ENCODE assay signal across 19 cellular contexts in genomic region chr19:52142001-52142595, GRCh38. TPM values are rescaled to one million over a fixed set of nuclear protein-coding genes. Genes with fewer than 3 reads are reported as not detected.
DNase-seq lines count a peak whose midpoint lies in the region; ATAC-seq and TF ChIP-seq lines count a peak whose summit lies in the region.
"Had no signal": no experiment of that assay in that cellular context is flagged by ENCODE, and none has a peak within 500 bp of the region (broad histone marks: within the 10 kb centered on the region; RNA-seq: fewer than 3 reads in every experiment).

No MANE protein-coding gene starts in this region.

- no peak overlapping the region for H2AFZ ChIP-seq in trophoblast cell (ENCODE audit: insufficient read depth, low read length, poor library complexity)

- H3K23ac ChIP-seq in trophoblast cell (ENCODE audit: low read length) = no peak overlapping the region

- H3K4me1 ChIP-seq in esophagus (ENCODE audit: control insufficient read depth in 2 of 2, insufficient read depth in 2 of 2, low read length in 1 of 2) (no peaks in the 10 kb centered on the region), trophoblast cell (ENCODE audit: control insufficient read depth in 1 of 2, insufficient read depth in 2 of 2, low read length in 2 of 2) (no peaks in the 10 kb centered on the region), endodermal cell (ENCODE audit: control insufficient read depth, insufficient read depth, low read length) (no peaks in the 10 kb centered on the region)

- H3K9ac ChIP-seq in trophoblast cell (ENCODE audit: low read length) (no peak overlapping the region), endodermal cell (ENCODE audit: extremely low read depth, low read length, poor library complexity, severe bottlenecking) (no peak overlapping the region)
- H3K9ac ChIP-seq: BLaER1 treated with 17β-estradiol and CSF1 and Interleukin-3, amounts not matched to agents 10 nM and 100 nM had no signal

- no peaks in the 10 kb centered on the region for H3K27me3 Mint-ChIP-seq in endodermal cell (ENCODE audit: insufficient read depth)

- no peak for TF ChIP-seq CTCF in endodermal cell (conservative IDR thresholded peaks at IDR 0.05)

- DNase-seq in DMS53 (lab: John Stamatoyannopoulos, UW) (peak; percentile 15), DMS53 treated with DMSO at 0.1 percent for 48 hours (lab: John Stamatoyannopoulos, UW; ENCODE audit: unreplicated experiment) (no peak), RPMI7951 (ENCODE audit: low read depth) (peak; percentile 13), trophoblast cell (peak; percentile 88 to 96), endodermal cell (no peak), COLO668 (lab: John Stamatoyannopoulos, UW; ENCODE audit: unreplicated experiment) (no peak)
- DNase-seq: DMS153, HFFc6, IMR-90, NCI-H1417 treated with DMSO at 0.1 percent for 48 hours, NCI-H2029, NCI-H510A treated with DMSO at 0.1 percent for 48 hours, RPMI8226 had no signal

- H3K18ac ChIP-seq in trophoblast cell (ENCODE audit: low read length) = no peak overlapping the region

- peaks cover 9% of the 10 kb centered on the region for H3K79me1 ChIP-seq in trophoblast cell (ENCODE audit: low read length)

- WGBS in esophagus, 2 donors = 54 to 72% methylated on average over 3 of the region's 3 CpGs
- WGBS in trophoblast cell (ENCODE audit: extremely low coverage, insufficient coverage, insufficient read length) = no CpG with 5 or more reads among the region's 3 CpGs
- 86 to 95% methylated on average over 2 to 3 of the region's 3 CpGs for WGBS in endodermal cell (ENCODE audit: insufficient coverage in 1 of 2, insufficient read length in 1 of 2), 2 experiments

- no peak overlapping the region for H2BK120ac ChIP-seq in trophoblast cell (ENCODE audit: insufficient read depth, low read length, poor library complexity)

- no peak overlapping the region for H3K27ac Mint-ChIP-seq in endodermal cell
- H3K27ac Mint-ChIP-seq: HFFc6 had no signal

- H3K4me3 ChIP-seq in esophagus (ENCODE audit: low read depth in 1 of 2, low read length in 2 of 2) (no peak overlapping the region), trophoblast cell (ENCODE audit: low read depth, low read length) (no peak overlapping the region), endodermal cell (ENCODE audit: low read length) (no peak overlapping the region)
- H3K4me3 ChIP-seq: BLaER1 treated with 17β-estradiol and CSF1 and Interleukin-3, amounts not matched to agents 10 nM and 100 nM; GM12878; SJSA1 had no signal

- no peak overlapping the region for H2BK5ac ChIP-seq in trophoblast cell (ENCODE audit: low read depth, low read length, poor library complexity)

- H3K27ac ChIP-seq in esophagus (ENCODE audit: low read depth in 2 of 2, low read length in 1 of 2) = peak overlapping the region; percentile 14 to 57
- H3K27ac ChIP-seq in trophoblast cell (ENCODE audit: low read depth, low read length) = no peak overlapping the region
- no peak overlapping the region for H3K27ac ChIP-seq in endodermal cell (ENCODE audit: low read depth, low read length)
- H3K27ac ChIP-seq: 22Rv1; BLaER1 treated with 17β-estradiol and CSF1 and Interleukin-3, amounts not matched to agents 10 nM and 100 nM; SJSA1 had no signal

- H3K4me2 ChIP-seq in trophoblast cell (ENCODE audit: low read length) = no peak overlapping the region
- H3K4me2 ChIP-seq: BLaER1 treated with 17β-estradiol and CSF1 and Interleukin-3, amounts not matched to agents 10 nM and 100 nM had no signal

- ATAC-seq in GM21737 (IDR thresholded peaks at IDR 0.05; ENCODE audit: unreplicated experiment) = no peak
- ATAC-seq: GM12878 had no signal

- H3K36me3 ChIP-seq in esophagus (ENCODE audit: control insufficient read depth in 2 of 2, insufficient read depth in 2 of 2, low read length in 1 of 2) (no peaks in the 10 kb centered on the region), trophoblast cell (ENCODE audit: control insufficient read depth in 1 of 2, insufficient read depth in 2 of 2, low read length in 2 of 2) (no peaks in the 10 kb centered on the region), endodermal cell (ENCODE audit: control insufficient read depth, insufficient read depth, low read length) (peaks cover 6% of the 10 kb centered on the region)
- H3K36me3 ChIP-seq: SJSA1 had no signal

- H3K14ac ChIP-seq in trophoblast cell (ENCODE audit: low read length) = no peak overlapping the region

- no peak overlapping the region for H4K8ac ChIP-seq in trophoblast cell (ENCODE audit: low read depth, low read length)

- H3K9me3 Mint-ChIP-seq in endodermal cell = peaks cover 37% of the 10 kb centered on the region

- H3K9me3 ChIP-seq in esophagus (ENCODE audit: control insufficient read depth in 2 of 2, insufficient read depth in 1 of 2, low read depth in 1 of 2, low read length in 1 of 2) (no peaks in the 10 kb centered on the region), trophoblast cell (ENCODE audit: insufficient read depth, low read depth, low read length) (peaks cover 6% of the 10 kb centered on the region), endodermal cell (ENCODE audit: control insufficient read depth, low read length) (peaks cover 49% of the 10 kb centered on the region)

- no peaks in the 10 kb centered on the region for H3K27me3 ChIP-seq in esophagus (ENCODE audit: control insufficient read depth in 1 of 2, insufficient read depth in 2 of 2, low read length in 2 of 2)
- no peaks in the 10 kb centered on the region for H3K27me3 ChIP-seq in trophoblast cell (ENCODE audit: insufficient read depth, low read length)
- H3K27me3 ChIP-seq in endodermal cell (ENCODE audit: control insufficient read depth, insufficient read depth, low read length, poor library complexity, severe bottlenecking) = no peaks in the 10 kb centered on the region
- H3K27me3 ChIP-seq: BLaER1 treated with 17β-estradiol and CSF1 and Interleukin-3, amounts not matched to agents 10 nM and 100 nM; SJSA1 had no signal

- peaks cover 11% of the 10 kb centered on the region for H3K4me1 Mint-ChIP-seq in endodermal cell

- H3K36me3 Mint-ChIP-seq in endodermal cell (ENCODE audit: low read depth) = peaks cover 8% of the 10 kb centered on the region

- no peak overlapping the region for H4K12ac ChIP-seq in trophoblast cell (ENCODE audit: low read depth, low read length)

- no peak overlapping the region for H3K4me3 Mint-ChIP-seq in endodermal cell
- H3K4me3 Mint-ChIP-seq: HFFc6 had no signal

- peaks cover 9% of the 10 kb centered on the region for H3K79me2 ChIP-seq in trophoblast cell (ENCODE audit: control insufficient read depth, insufficient read depth, low read length, poor library complexity)

- H2AK5ac ChIP-seq in trophoblast cell (ENCODE audit: low read length) = no peak overlapping the region

- H3K4ac ChIP-seq in trophoblast cell (ENCODE audit: low read depth, low read length) = no peak overlapping the region

- no peak overlapping the region for H4K91ac ChIP-seq in trophoblast cell (ENCODE audit: low read depth, low read length)

- no peak overlapping the region for H2BK12ac ChIP-seq in trophoblast cell (ENCODE audit: low read length)

RNA-seq across cellular contexts. Expression of gene ZNF616, which starts 2.4 kb away (rescaled TPM):
- 7.8 and 8.0 TPM in 2 replicates for total RNA-seq in RPMI7951 (2014; rRNA removed; shearing (Covaris generic))
- polyA plus RNA-seq in esophagus = 1 to 10 TPM; 1.4 to 1.7 TPM
- 7.2 and 7.4 TPM in 2 replicates for polyA plus RNA-seq in trophoblast cell (2013)
- 10 to 100 TPM; 23.5 to 24.5 TPM for total RNA-seq in endodermal cell
- polyA plus RNA-seq in endodermal cell (2013, experiment 1 of 2) = 12.2 TPM
- polyA plus RNA-seq in endodermal cell (2013, experiment 2 of 2) = 11.6 TPM

RNA-seq across cellular contexts. Expression of gene ZNF836, which starts 29.3 kb away (rescaled TPM):
- 5.9 and 7.7 TPM in 2 replicates for total RNA-seq in RPMI7951 (2014; rRNA removed; shearing (Covaris generic))
- 1 to 10 TPM; 3.0 to 4.4 TPM for polyA plus RNA-seq in esophagus
- 50.0 and 50.5 TPM in 2 replicates for polyA plus RNA-seq in trophoblast cell (2013)
- 10 to 100 TPM; 22.1 to 26.2 TPM for total RNA-seq in endodermal cell
- polyA plus RNA-seq in endodermal cell (2013, experiment 1 of 2) = 10.9 TPM
- 7.9 TPM for polyA plus RNA-seq in endodermal cell (2013, experiment 2 of 2)

RNA-seq across cellular contexts. Expression of gene ZNF841, which starts 46.5 kb away (rescaled TPM):
- 7.4 and 11.9 TPM in 2 replicates for total RNA-seq in RPMI7951 (2014; rRNA removed; shearing (Covaris generic))
- polyA plus RNA-seq in esophagus = 1 to 10 TPM; 8.1 to 8.5 TPM
- 15.2 and 15.4 TPM in 2 replicates for polyA plus RNA-seq in trophoblast cell (2013)
- total RNA-seq in endodermal cell = 10 to 100 TPM; 27.3 to 37.7 TPM
- polyA plus RNA-seq in endodermal cell (2013, experiment 1 of 2) = 6.8 TPM
- polyA plus RNA-seq in endodermal cell (2013, experiment 2 of 2) = 6.1 TPM

RNA-seq across cellular contexts. Expression of gene PPP2R1A, which starts 47.8 kb away (rescaled TPM):
- 137 and 233 TPM in 2 replicates for total RNA-seq in RPMI7951 (2014; rRNA removed; shearing (Covaris generic))
- 100 to 1,000 TPM; 108 to 130 TPM for polyA plus RNA-seq in esophagus
- 130 and 133 TPM in 2 replicates for polyA plus RNA-seq in trophoblast cell (2013)
- 100 to 1,000 TPM; 345 to 348 TPM for total RNA-seq in endodermal cell
- polyA plus RNA-seq in endodermal cell (2013, experiment 1 of 2) = 262 TPM
- polyA plus RNA-seq in endodermal cell (2013, experiment 2 of 2) = 237 TPM

Comparison
In these comparisons a context has a peak if more than half of its experiments do, and no peak if none do; other contexts are left out.
1. DNase-seq: peak in DMS53 (single experiment), RPMI7951 (single experiment) and trophoblast cell (2 of 2); none in DMS53 treated with DMSO at 0.1 percent for 48 hours (single experiment), endodermal cell (single experiment) and COLO668 (single experiment).
2. H3K27ac ChIP-seq: peak in esophagus (2 of 2); none in trophoblast cell (single experiment) and endodermal cell (single experiment).